ENCODE assay signal across 8 cellular contexts in genomic region chr17:44522883-44523671, GRCh38. TPM values are rescaled to one million over a fixed set of nuclear protein-coding genes. Genes with fewer than 3 reads are reported as not detected.
DNase-seq lines count a peak whose midpoint lies in the region; ATAC-seq and TF ChIP-seq lines count a peak whose summit lies in the region.

No MANE protein-coding gene starts in this region.

- TF ChIP-seq CTCF in AG09309 (IDR thresholded peaks at IDR 0.05; ENCODE audit: control insufficient read depth, insufficient read depth, low read depth, low read length, missing control alignments), result peak; percentile 86
- TF ChIP-seq CTCF in PC-9 (conservative IDR thresholded peaks at IDR 0.05), result peak; percentile 66
- peak; percentile 29 to 65 (median 47) for TF ChIP-seq CTCF in heart left ventricle (IDR thresholded peaks at IDR 0.05)

- H3K9me3 ChIP-seq in PC-9 (ENCODE audit: insufficient read depth, low read depth) (no peaks in the 10 kb centered on the region; the same call in 1 of the 2 replicates), heart left ventricle (peaks cover 0 to 8% (median 0%) of the 10 kb centered on the region in 12 donors)

- POLR2A ChIA-PET in PC-9 (lab: Charles Lee; ENCODE audit: unreplicated experiment), result interaction anchor here (0.6 to 0.8 kb wide), 4 partner anchors 13 to 337 kb away, joined by 3 to 15 read pairs (median 5); no protein-coding TSS in a partner anchor

- BruUV-seq in PC-9 (replicated peaks; lab: Mats Ljungman, UMichigan), result no TSS peak

- DNase-seq in AG09309 (ENCODE audit: low read depth) (no peak), H7 (peak; percentile 87), PC-9 (peak in 1 of 2 experiments; percentile 62), heart left ventricle (peak; percentile 48 to 81 (median 64)), globus pallidus (ENCODE audit: low spot score) (no peak)
- DNase-seq in activated naive CD4-positive, alpha-beta T cell (lab: John Stamatoyannopoulos, UW), result peak in 3 of 4 experiments; percentile 4 to 19 (median 18)
- DNase-seq in stimulated activated CD4-positive, alpha-beta T cell treated with anti-CD3 and anti-CD28 coated beads, Interleukin-15, amount 100 ng/mL, for 48 hours (ENCODE audit: low read depth in 2 of 2), result peak; percentile 54 to 68

- no peaks in the 10 kb centered on the region for H3K4me1 ChIP-seq in PC-9 (replicated peaks; ENCODE audit: insufficient read depth)
- H3K4me1 ChIP-seq in heart left ventricle, result no peaks in the 10 kb centered on the region

- H3K36me3 ChIP-seq in H7 (replicated peaks; ENCODE audit: control insufficient read depth, insufficient read depth, low read length) (no peaks in the 10 kb centered on the region), PC-9 (ENCODE audit: low read depth) (no peaks in the 10 kb centered on the region), heart left ventricle (no peaks in the 10 kb centered on the region)

- no peaks in the 10 kb centered on the region for H3F3A ChIP-seq in PC-9 (ENCODE audit: insufficient read depth, low read depth)

- no peak for TF ChIP-seq POLR2A in heart left ventricle (IDR thresholded peaks at IDR 0.05)

- ATAC-seq in heart left ventricle (peak in 3 of 4 donors; percentile 71 to 88 (median 86)), GM21619 (IDR thresholded peaks at IDR 0.05; ENCODE audit: unreplicated experiment) (no peak)

- H3K4me3 ChIP-seq in AG09309 (ENCODE audit: control insufficient read depth, low read depth, low read length), result no peak overlapping the region
- H3K4me3 ChIP-seq in H7 (ENCODE audit: insufficient read depth, low read depth, low read length), result no peak overlapping the region
- no peak overlapping the region for H3K4me3 ChIP-seq in PC-9
- H3K4me3 ChIP-seq in heart left ventricle, result no peak overlapping the region

- H3K9me2 ChIP-seq in PC-9 (ENCODE audit: insufficient read depth), result no peaks in the 10 kb centered on the region

- H3K4me2 ChIP-seq in PC-9, result no peak overlapping the region

- H3K27ac ChIP-seq in PC-9 (no peak overlapping the region), heart left ventricle (no peak overlapping the region)

- WGBS in heart left ventricle, 4 donors, result 53 to 62% (median 58%) methylated on average over 14 of the region's 14 CpGs

- H3K79me2 ChIP-seq in PC-9 (ENCODE audit: low read depth), result no peaks in the 10 kb centered on the region

- H4K20me1 ChIP-seq in PC-9 (ENCODE audit: insufficient read depth), result no peaks in the 10 kb centered on the region

- intact Hi-C loops in PC-9 (cut with micrococcal nuclease; ENCODE audit: unreplicated experiment) (no loop called here), heart left ventricle (cut with DNase I) (loop anchor here in 5 of 10 donors (1.0 to 10.0 kb wide), 4 partner anchors 118 to 128 kb away; no protein-coding TSS in a partner anchor)

- CTCF ChIA-PET in PC-9 (lab: Charles Lee), result interaction anchor here (0.6 to 0.8 kb wide), 3 partner anchors 21 to 102 kb away, joined by 3 to 4 read pairs (median 3); no protein-coding TSS in a partner anchor

- H2AFZ ChIP-seq in PC-9, result peak overlapping the region; percentile 72

- H3K27me3 ChIP-seq in H7 (ENCODE audit: control insufficient read depth, insufficient read depth, low read length), result no peaks in the 10 kb centered on the region
- no peaks in the 10 kb centered on the region for H3K27me3 ChIP-seq in PC-9 (ENCODE audit: insufficient read depth, low read depth)
- peaks cover 0 to 22% (median 0%) of the 10 kb centered on the region in 9 donors for H3K27me3 ChIP-seq in heart left ventricle

RNA-seq across cellular contexts. Expression of gene GPATCH8, which starts 19.9 kb away (rescaled TPM):
- 16.9 and 23.2 TPM in 2 replicates for total RNA-seq in H7 (2014; rRNA removed; shearing (Covaris generic))
- total RNA-seq in PC-9 (2021), result 31.0 and 39.4 TPM in 2 replicates
- total RNA-seq in heart left ventricle, result 10 to 100 TPM; 17.5 to 24.9 (median 21.5) TPM
- polyA plus RNA-seq in heart left ventricle, result 10 to 100 TPM; 12.8 to 15.1 TPM

RNA-seq across cellular contexts. Expression of gene FZD2, which starts 34.2 kb away (rescaled TPM):
- 21.1 and 28.3 TPM in 2 replicates for total RNA-seq in H7 (2014; rRNA removed; shearing (Covaris generic))
- total RNA-seq in PC-9 (2021) (50.5 and 61.8 TPM in 2 replicates), heart left ventricle (1 to 10 TPM; 1.6 to 8.1 (median 4.5) TPM)
- polyA plus RNA-seq in heart left ventricle, result 1 to 10 TPM; 2.4 to 3.2 TPM

Comparison
In these comparisons a context has a peak if more than half of its experiments do, and no peak if none do; other contexts are left out.
1. DNase-seq: peak in H7 (single experiment), activated naive CD4-positive, alpha-beta T cell (3 of 4), heart left ventricle (5 of 5) and stimulated activated CD4-positive, alpha-beta T cell treated with anti-CD3 and anti-CD28 coated beads, Interleukin-15, amount 100 ng/mL, for 48 hours (2 of 2); none in AG09309 (single experiment) and globus pallidus (single experiment).
2. Peak in every context shown above with its lines, with median percentiles within 50 percentile points of each other: CTCF ChIP-seq.